In genomic region chr20:39850821-39851330, GRCh38 we compare ENCODE assay signal across 14 cellular contexts.
DNase-seq lines count a peak whose midpoint lies in the region; ATAC-seq, FAIRE-seq and TF ChIP-seq lines count a peak whose summit lies in the region.
"Had no signal": no experiment of that assay in that cellular context is flagged by ENCODE, and none has a peak within 500 bp of the region (broad histone marks: within the 10 kb centered on the region; RNA-seq: fewer than 3 reads in every experiment).

No MANE protein-coding gene starts in this region.

- no peaks in the 10 kb centered on the region for H3K9me3 Mint-ChIP-seq in CD8-positive, alpha-beta T cell
- H3K9me3 Mint-ChIP-seq: T-helper 1 cell treated with Interleukin-12 subunit alpha and Interleukin-12 subunit beta and Interleukin-4 antibody, amounts not matched to agents 30 μg/mL and 1 μg/mL, for 36 hours had no signal

- POLR2A ChIA-PET in CD8-positive, alpha-beta T cell (lab: Charles Lee), result no interaction called here

- no peaks in the 10 kb centered on the region for H3F3A ChIP-seq in smooth muscle cell (ENCODE audit: low read depth)

- no peak for TF ChIP-seq POLR2A in GM12891 (IDR thresholded peaks at IDR 0.05; ENCODE audit: low read depth, low read length)

- H3K9me3 ChIP-seq in smooth muscle cell (replicated peaks; ENCODE audit: low read depth), result no peaks in the 10 kb centered on the region
- H3K9me3 ChIP-seq in CD8-positive, alpha-beta T cell (ENCODE audit: low read length), result no peaks in the 10 kb centered on the region
- H3K9me3 ChIP-seq: colonic mucosa had no signal

- H3K4me2 ChIP-seq in smooth muscle cell, result peak overlapping the region; percentile 17

- CTCF ChIA-PET in CD8-positive, alpha-beta T cell (lab: Charles Lee), result no interaction called here

- H3K4me3 Mint-ChIP-seq in CD8-positive, alpha-beta T cell, result no peak overlapping the region
- H3K4me3 Mint-ChIP-seq: activated T-cell treated with anti-CD3 and anti-CD28 coated beads, Interleukin-2, amount 50 U/mL, for 4 hours; CD4-positive, CD25-positive, alpha-beta regulatory T cell; T-helper 1 cell treated with Interleukin-12 subunit alpha and Interleukin-12 subunit beta and Interleukin-4 antibody, amounts not matched to agents 30 μg/mL and 1 μg/mL, for 36 hours had no signal

- peak overlapping the region; percentile 43 for H3K9ac ChIP-seq in smooth muscle cell (ENCODE audit: low read depth)

- H3K4me1 Mint-ChIP-seq in CD8-positive, alpha-beta T cell (ENCODE audit: low read depth), result no peaks in the 10 kb centered on the region
- H3K4me1 Mint-ChIP-seq: CD4-positive, CD25-positive, alpha-beta regulatory T cell had no signal

- no peak for TF ChIP-seq CTCF in smooth muscle cell (IDR thresholded peaks at IDR 0.05; ENCODE audit: borderline replicate concordance, insufficient read depth, poor library complexity, severe bottlenecking)
- no peak for TF ChIP-seq CTCF in CD8-positive, alpha-beta T cell (IDR thresholded peaks at IDR 0.05)

- H3K27me3 ChIP-seq in smooth muscle cell (ENCODE audit: low read depth), result no peaks in the 10 kb centered on the region
- H3K27me3 ChIP-seq in CD8-positive, alpha-beta T cell (ENCODE audit: insufficient read depth, low read length), result no peaks in the 10 kb centered on the region
- H3K27me3 ChIP-seq: colonic mucosa had no signal

- no peak for FAIRE-seq in GM12891 (lab: Jason Lieb, UNC)

- H3K4me3 ChIP-seq in smooth muscle cell, result no peak overlapping the region
- H3K4me3 ChIP-seq in CD8-positive, alpha-beta T cell (ENCODE audit: low read depth, low read length), result no peak overlapping the region
- H3K4me3 ChIP-seq: colonic mucosa had no signal

- ATAC-seq in SK-N-SH treated with all-trans-retinoic acid at 6 μM for 48 hours (peak; percentile 54), HG03280 (IDR thresholded peaks at IDR 0.05; ENCODE audit: unreplicated experiment) (no peak)
- ATAC-seq in CD8-positive, alpha-beta T cell, result no peak
- ATAC-seq: activated T-cell treated with anti-CD3 and anti-CD28 coated beads, Interleukin-2, amount 50 U/mL, for 4 hours; PC-3 had no signal

- H3K27me3 Mint-ChIP-seq in CD8-positive, alpha-beta T cell (ENCODE audit: low read depth), result no peaks in the 10 kb centered on the region
- H3K27me3 Mint-ChIP-seq: CD4-positive, CD25-positive, alpha-beta regulatory T cell had no signal

- H3K36me3 Mint-ChIP-seq in CD8-positive, alpha-beta T cell, result no peaks in the 10 kb centered on the region
- H3K36me3 Mint-ChIP-seq: CD4-positive, CD25-positive, alpha-beta regulatory T cell had no signal

- no peak overlapping the region for H3K27ac Mint-ChIP-seq in CD8-positive, alpha-beta T cell
- H3K27ac Mint-ChIP-seq: CD4-positive, CD25-positive, alpha-beta regulatory T cell; T-helper 1 cell treated with Interleukin-12 subunit alpha and Interleukin-12 subunit beta and Interleukin-4 antibody, amounts not matched to agents 30 μg/mL and 1 μg/mL, for 36 hours had no signal

- peaks cover 64% of the 10 kb centered on the region for H3K4me1 ChIP-seq in smooth muscle cell (ENCODE audit: low read depth)
- no peaks in the 10 kb centered on the region for H3K4me1 ChIP-seq in CD8-positive, alpha-beta T cell (ENCODE audit: insufficient read depth, low read length)
- H3K4me1 ChIP-seq: colonic mucosa had no signal

- H3K27ac ChIP-seq in smooth muscle cell (ENCODE audit: low read depth), result peak overlapping the region; percentile 97
- H3K27ac ChIP-seq in CD8-positive, alpha-beta T cell (ENCODE audit: low read depth, low read length), result no peak overlapping the region

- no peaks in the 10 kb centered on the region for H3K79me2 ChIP-seq in smooth muscle cell (ENCODE audit: low read depth)

- DNase-seq in GM12891 (ENCODE audit: insufficient read length, low spot score) (no peak), islet precursor cell (peak; percentile 75), smooth muscle cell (lab: John Stamatoyannopoulos, UW; ENCODE audit: unreplicated experiment) (no peak), NCI-H2029 (lab: John Stamatoyannopoulos, UW) (no peak)
- no peak for DNase-seq in CD8-positive, alpha-beta T cell
- DNase-seq: activated CD4-positive, alpha-beta T cell treated with anti-CD3 and anti-CD28 coated beads for 48 hours; activated T-cell treated with anti-CD3 and anti-CD28 coated beads, Interleukin-2, amount 50 U/mL, for 4 hours; CD4-positive, CD25-positive, alpha-beta regulatory T cell; colonic mucosa; PC-3; stimulated activated CD4-positive, alpha-beta T cell treated with anti-CD3 and anti-CD28 coated beads, Interleukin-2, amount 100 ng/mL, for 48 hours had no signal

- H3K36me3 ChIP-seq in smooth muscle cell (ENCODE audit: low read depth), result no peaks in the 10 kb centered on the region
- no peaks in the 10 kb centered on the region for H3K36me3 ChIP-seq in CD8-positive, alpha-beta T cell (ENCODE audit: insufficient read depth, low read length)
- H3K36me3 ChIP-seq: colonic mucosa had no signal

- WGBS in smooth muscle cell (ENCODE audit: low lambda C conversion rate), result 34% methylated on average over 5 of the region's 5 CpGs

- H4K20me1 ChIP-seq in smooth muscle cell (ENCODE audit: low read depth), result no peaks in the 10 kb centered on the region

- intact Hi-C loops in CD8-positive, alpha-beta T cell (cut with DNase I, micrococcal nuclease), result no loop called here

- H2AFZ ChIP-seq in smooth muscle cell (ENCODE audit: low read depth), result peak overlapping the region; percentile 12

TF ChIP-seq in GM12891, 5 proteins besides CTCF, POLR2A, EP300 and RAD21:
- TF ChIP-seq PAX5 (IDR thresholded peaks at IDR 0.05; ENCODE audit: insufficient read depth, low read length, severe bottlenecking) (no peak), SPI1 (IDR thresholded peaks at IDR 0.05; ENCODE audit: low read depth, low read length) (peak; percentile 55; the same call in 1 of the 2 replicates)

TF ChIP-seq in SK-N-SH treated with all-trans-retinoic acid at 6 μM for 48 hours, 23 proteins besides CTCF, POLR2A, EP300 and RAD21 (continues in another document):
- TF ChIP-seq TOX (CRISPR knock-in tag; IDR thresholded peaks at IDR 0.05; ENCODE audit: borderline replicate concordance) (no peak), ESRRG (CRISPR knock-in tag; IDR thresholded peaks at IDR 0.05) (no peak), PPARA (CRISPR knock-in tag; IDR thresholded peaks at IDR 0.05; ENCODE audit: borderline replicate concordance) (no peak), OSR1 (CRISPR knock-in tag; IDR thresholded peaks at IDR 0.05) (no peak), CSDC2 (CRISPR knock-in tag; IDR thresholded peaks at IDR 0.05) (no peak), ZC3H10 (CRISPR knock-in tag; IDR thresholded peaks at IDR 0.05) (no peak), CREB5 (CRISPR knock-in tag; IDR thresholded peaks at IDR 0.05; ENCODE audit: low read depth) (no peak), BACH2 (CRISPR knock-in tag; IDR thresholded peaks at IDR 0.05; ENCODE audit: borderline replicate concordance) (no peak), PATZ1 (CRISPR knock-in tag; IDR thresholded peaks at IDR 0.05; ENCODE audit: borderline replicate concordance) (no peak), ISL1 (CRISPR knock-in tag; IDR thresholded peaks at IDR 0.05) (no peak), ZNF565 (CRISPR knock-in tag; conservative IDR thresholded peaks at IDR 0.05; ENCODE audit: low read depth) (no peak), SNAI2 (CRISPR knock-in tag; IDR thresholded peaks at IDR 0.05) (no peak), CSRNP3 (CRISPR knock-in tag; IDR thresholded peaks at IDR 0.05) (no peak), ARNTL (CRISPR knock-in tag; IDR thresholded peaks at IDR 0.05; ENCODE audit: borderline replicate concordance, low read depth) (no peak)
